ENCODE assay signal across 11 cellular contexts in genomic region chrX:24167719-24168472, GRCh38. TPM values are rescaled to one million over a fixed set of nuclear protein-coding genes. Genes with fewer than 3 reads are reported as not detected.
DNase-seq lines count a peak whose midpoint lies in the region; ATAC-seq and TF ChIP-seq lines count a peak whose summit lies in the region.
"Had no signal": no experiment of that assay in that cellular context is flagged by ENCODE, and none has a peak within 500 bp of the region (broad histone marks: within the 10 kb centered on the region; RNA-seq: fewer than 3 reads in every experiment).

No MANE protein-coding gene starts in this region.

- peaks cover 12% of the 10 kb centered on the region for H3K4me1 ChIP-seq in mammary epithelial cell (ENCODE audit: insufficient read depth, low read length)
- H3K4me1 ChIP-seq in tibial nerve, result peaks cover 4 to 40% (median 14%) of the 10 kb centered on the region in 4 donors

- BruUV-seq in MCF 10A (replicated peaks; lab: Mats Ljungman, UMichigan), result no TSS peak
- no TSS peak for BruUV-seq in mammary epithelial cell (replicated peaks; lab: Mats Ljungman, UMichigan)

- ATAC-seq in stimulated activated naive CD8-positive, alpha-beta T cell treated with anti-CD3 and anti-CD28 coated beads, Interleukin-15, amount 100 ng/mL, for 72 hours, result no peak
- ATAC-seq: HCT116, right lobe of liver had no signal

- no peak for TF ChIP-seq EP300 in tibial nerve (IDR thresholded peaks at IDR 0.05)

- H3K36me3 ChIP-seq in mammary epithelial cell (ENCODE audit: insufficient read depth, low read length) (peaks cover 4% of the 10 kb centered on the region), tibial nerve (no peaks in the 10 kb centered on the region)

- H3K9me3 ChIP-seq in mammary epithelial cell (replicated peaks; ENCODE audit: insufficient read depth, low read length), result no peaks in the 10 kb centered on the region
- H3K9me3 ChIP-seq in tibial nerve, result no peaks in the 10 kb centered on the region
- H3K9me3 ChIP-seq: right lobe of liver had no signal

- intact Hi-C loops in MCF 10A (cut with micrococcal nuclease) (no loop called here), mammary epithelial cell (cut with micrococcal nuclease) (no loop called here)

- H2AFZ ChIP-seq in mammary epithelial cell (ENCODE audit: low read depth, low read length), result no peak overlapping the region

- no peak overlapping the region for H3K4me2 ChIP-seq in mammary epithelial cell (ENCODE audit: insufficient read depth, low read depth, low read length)

- H3K79me2 ChIP-seq in mammary epithelial cell (ENCODE audit: insufficient read depth, low read length), result peaks cover 98% of the 10 kb centered on the region

- H3K9ac ChIP-seq in mammary epithelial cell (ENCODE audit: insufficient read depth, low read length), result no peak overlapping the region

- dilution Hi-C loops in mammary epithelial cell (cut with HindIII; ENCODE audit: low sequenced_read_pairs), result no loop called here

- in situ Hi-C loops in mammary epithelial cell (cut with MboI; ENCODE audit: low sequenced_read_pairs in 2 of 2), result no loop called here

- peaks cover 38% of the 10 kb centered on the region for H3K36me3 Mint-ChIP-seq in MCF 10A (ENCODE audit: insufficient read depth, unreplicated experiment)
- peaks cover 34% of the 10 kb centered on the region for H3K36me3 Mint-ChIP-seq in activated naive CD8-positive, alpha-beta T cell treated with anti-CD3 and anti-CD28 coated beads for 36 hours

- TF ChIP-seq POLR2A in tibial nerve (IDR thresholded peaks at IDR 0.05), result no peak

- H3K27ac Mint-ChIP-seq in MCF 10A (ENCODE audit: low read depth, unreplicated experiment), result peak overlapping the region; percentile 71
- peak overlapping the region; percentile 52 for H3K27ac Mint-ChIP-seq in activated naive CD8-positive, alpha-beta T cell treated with anti-CD3 and anti-CD28 coated beads for 36 hours
- peak overlapping the region in 1 of 2 donors; percentile 9 for H3K27ac Mint-ChIP-seq in stimulated activated naive CD8-positive, alpha-beta T cell treated with anti-CD3 and anti-CD28 coated beads, Interleukin-15, amount 100 ng/mL, for 72 hours

- H3K4me3 ChIP-seq in mammary epithelial cell (replicated peaks in 1 of 3; ENCODE audit: insufficient read depth in 1 of 3, low read depth in 2 of 3, low read length in 3 of 3) (no peak overlapping the region), tibial nerve (no peak overlapping the region)
- H3K4me3 ChIP-seq: right lobe of liver had no signal

- no peaks in the 10 kb centered on the region for H3K27me3 ChIP-seq in mammary epithelial cell (ENCODE audit: insufficient read depth, low read length)
- no peaks in the 10 kb centered on the region for H3K27me3 ChIP-seq in tibial nerve
- H3K27me3 ChIP-seq: right lobe of liver had no signal

- H3K4me1 Mint-ChIP-seq in MCF 10A (ENCODE audit: insufficient read depth, unreplicated experiment), result peaks cover 45% of the 10 kb centered on the region
- H3K4me1 Mint-ChIP-seq in activated naive CD8-positive, alpha-beta T cell treated with anti-CD3 and anti-CD28 coated beads for 36 hours, result peaks cover 44% of the 10 kb centered on the region
- peaks cover 63% of the 10 kb centered on the region for H3K4me1 Mint-ChIP-seq in stimulated activated naive CD8-positive, alpha-beta T cell treated with anti-CD3 and anti-CD28 coated beads, Interleukin-15, amount 100 ng/mL, for 72 hours

- POLR2A ChIA-PET in MCF 10A (lab: Yijun Ruan, JAX), result interaction anchor here (1.1 to 1.2 kb wide), 2 partner anchors 16 to 113 kb away, joined by 3 read pairs; partner anchors contain the start of gene EIF2S3

- H3K4me3 Mint-ChIP-seq in MCF 10A (ENCODE audit: unreplicated experiment), result no peak overlapping the region
- H3K4me3 Mint-ChIP-seq in activated naive CD8-positive, alpha-beta T cell treated with anti-CD3 and anti-CD28 coated beads for 36 hours, result no peak overlapping the region
- H3K4me3 Mint-ChIP-seq in stimulated activated naive CD8-positive, alpha-beta T cell treated with anti-CD3 and anti-CD28 coated beads, Interleukin-15, amount 100 ng/mL, for 72 hours, result peak overlapping the region; percentile 1 to 24

- H3K27me3 Mint-ChIP-seq in MCF 10A (ENCODE audit: insufficient read depth, unreplicated experiment), result no peaks in the 10 kb centered on the region
- H3K27me3 Mint-ChIP-seq in activated naive CD8-positive, alpha-beta T cell treated with anti-CD3 and anti-CD28 coated beads for 36 hours, result no peaks in the 10 kb centered on the region
- H3K27me3 Mint-ChIP-seq in stimulated activated naive CD8-positive, alpha-beta T cell treated with anti-CD3 and anti-CD28 coated beads, Interleukin-15, amount 100 ng/mL, for 72 hours, result no peaks in the 10 kb centered on the region

- CTCF ChIA-PET in MCF 10A (lab: Yijun Ruan, JAX), result no interaction called here
- CTCF ChIA-PET in mammary epithelial cell (lab: Charles Lee; ENCODE audit: low non-redundant PET), result no interaction called here

- DNase-seq in MCF 10A (ENCODE audit: unreplicated experiment), result no peak
- no peak for DNase-seq in mammary epithelial cell
- DNase-seq in Kasumi-1 (lab: John Stamatoyannopoulos, UW), result peak; percentile 11 to 19
- DNase-seq in activated naive CD8-positive, alpha-beta T cell treated with anti-CD3 and anti-CD28 coated beads for 36 hours, result no peak
- DNase-seq in stimulated activated naive CD8-positive, alpha-beta T cell treated with anti-CD3 and anti-CD28 coated beads, Interleukin-15, amount 100 ng/mL, for 72 hours, result no peak
- DNase-seq in hippocampal formation (lab: John Stamatoyannopoulos, UW), result no peak
- no peak for DNase-seq in tibial nerve (ENCODE audit: low spot score in 2 of 2)
- DNase-seq in effector CD4-positive, alpha-beta T cell, result no peak
- DNase-seq: AML-193, right lobe of liver had no signal

- TF ChIP-seq CTCF in MCF 10A (IDR thresholded peaks at IDR 0.05; ENCODE audit: unreplicated experiment), result no peak
- no peak for TF ChIP-seq CTCF in mammary epithelial cell (conservative IDR thresholded peaks at IDR 0.05 in 1 of 2, IDR thresholded peaks at IDR 0.05 in 1 of 2; ENCODE audit: extremely low read depth in 1 of 2, insufficient read depth in 1 of 2, low read depth in 1 of 2, low read length in 2 of 2)
- no peak for TF ChIP-seq CTCF in tibial nerve (IDR thresholded peaks at IDR 0.05)

- H4K20me1 ChIP-seq in mammary epithelial cell (ENCODE audit: insufficient read depth, low read length), result peaks cover 8% of the 10 kb centered on the region

- no peaks in the 10 kb centered on the region for H3K9me3 Mint-ChIP-seq in MCF 10A (ENCODE audit: unreplicated experiment)
- H3K9me3 Mint-ChIP-seq in activated naive CD8-positive, alpha-beta T cell treated with anti-CD3 and anti-CD28 coated beads for 36 hours, result no peaks in the 10 kb centered on the region
- H3K9me3 Mint-ChIP-seq in stimulated activated naive CD8-positive, alpha-beta T cell treated with anti-CD3 and anti-CD28 coated beads, Interleukin-15, amount 100 ng/mL, for 72 hours, result no peaks in the 10 kb centered on the region

- no peak overlapping the region for H3K27ac ChIP-seq in mammary epithelial cell (ENCODE audit: insufficient read depth, low read depth, low read length)
- no peak overlapping the region for H3K27ac ChIP-seq in tibial nerve
- H3K27ac ChIP-seq: right lobe of liver had no signal

RNA-seq across cellular contexts. Expression of gene ZFX, which starts 18.4 kb away (rescaled TPM):
- 69.6 and 72.3 TPM in 2 replicates for total RNA-seq in MCF 10A (2022)
- total RNA-seq in mammary epithelial cell, result 10 to 100 TPM; 51.0 to 55.2 TPM
- polyA plus RNA-seq in mammary epithelial cell, result 23.5 TPM
- polyA minus RNA-seq in mammary epithelial cell, result 59.2 TPM
- total RNA-seq in activated naive CD8-positive, alpha-beta T cell treated with anti-CD3 and anti-CD28 coated beads for 36 hours, result 10 to 100 TPM; 35.0 to 37.2 TPM
- total RNA-seq in tibial nerve, result 100 to 1,000 TPM in 1 of 4 donors, 10 to 100 TPM in 3; 30.4 to 136 (median 33.3) TPM

Comparison
In these comparisons a context has a peak if more than half of its experiments do, and no peak if none do; other contexts are left out.
1. DNase-seq: peak in Kasumi-1 (2 of 2); none in MCF 10A (single experiment), mammary epithelial cell (single experiment), activated naive CD8-positive, alpha-beta T cell treated with anti-CD3 and anti-CD28 coated beads for 36 hours (single experiment), stimulated activated naive CD8-positive, alpha-beta T cell treated with anti-CD3 and anti-CD28 coated beads, Interleukin-15, amount 100 ng/mL, for 72 hours (0 of 2), hippocampal formation (0 of 2), tibial nerve (0 of 2) and effector CD4-positive, alpha-beta T cell (single experiment).
2. H3K4me3 Mint-ChIP-seq: peak in stimulated activated naive CD8-positive, alpha-beta T cell treated with anti-CD3 and anti-CD28 coated beads, Interleukin-15, amount 100 ng/mL, for 72 hours (2 of 2); none in MCF 10A (single experiment) and activated naive CD8-positive, alpha-beta T cell treated with anti-CD3 and anti-CD28 coated beads for 36 hours (single experiment).